8 cellular contexts compared by ENCODE assay signal in genomic region chr10:52314007-52314821, GRCh38. TPM values are rescaled to one million over a fixed set of nuclear protein-coding genes. Genes with fewer than 3 reads are reported as not detected.
DNase-seq lines count a peak whose midpoint lies in the region; ATAC-seq, FAIRE-seq and TF ChIP-seq lines count a peak whose summit lies in the region.

Gene DKK1 (plus strand): TSS chr10:52314281. CDS start chr10:52314435, 154 bp downstream.

- intact Hi-C loops in left ventricle myocardium inferior (cut with micrococcal nuclease) (loop anchor here (5.0 kb wide), 1 partner anchor 173 kb away; no protein-coding TSS in a partner anchor), pancreas (cut with DNase I) (loop anchor here in 2 of 3 donors (5.0 to 10.0 kb wide), 2 partner anchors 171 to 173 kb away; no protein-coding TSS in a partner anchor)

- ATAC-seq in GM18867 (IDR thresholded peaks at IDR 0.05; ENCODE audit: unreplicated experiment) (peak; percentile 39), pancreas (peak; percentile 90 to 96 (median 94))

- H3K36me3 ChIP-seq in MM.1S (replicated peaks; ENCODE audit: insufficient read depth, low read length) (no peaks in the 10 kb centered on the region), left ventricle myocardium inferior (no peaks in the 10 kb centered on the region), pancreas (no peaks in the 10 kb centered on the region)

- peaks cover 5% of the 10 kb centered on the region for H3F3A ChIP-seq in MM.1S (ENCODE audit: insufficient read depth, low read length)

- H3K4me1 ChIP-seq in MM.1S (ENCODE audit: low read length): peaks cover 3% of the 10 kb centered on the region; the same call in 1 of the 2 replicates
- H3K4me1 ChIP-seq in left ventricle myocardium inferior: peaks cover 20% of the 10 kb centered on the region
- H3K4me1 ChIP-seq in pancreas: no peaks in the 10 kb centered on the region

- peak within 1 kb of the TSS; percentile 49 for H3K9ac ChIP-seq in MM.1S (ENCODE audit: low read length)

- peak within 1 kb of the TSS; percentile 96 for H3K4me2 ChIP-seq in MM.1S (ENCODE audit: low read depth, low read length)

- H3K9me3 ChIP-seq in MM.1S (replicated peaks; ENCODE audit: insufficient read depth, low read length): no peaks in the 10 kb centered on the region
- H3K9me3 ChIP-seq in left ventricle myocardium inferior (replicated peaks): no peaks in the 10 kb centered on the region
- no peaks in the 10 kb centered on the region for H3K9me3 ChIP-seq in pancreas

- no peaks in the 10 kb centered on the region for H3K9me2 ChIP-seq in MM.1S (replicated peaks; ENCODE audit: insufficient read depth, low read length)

- H4K20me1 ChIP-seq in MM.1S (ENCODE audit: insufficient read depth, low read length): no peaks in the 10 kb centered on the region

- peak; percentile 95 for DNase-seq in AG08395 (ENCODE audit: low spot score)
- DNase-seq in MM.1S: peak; percentile 85
- DNase-seq in amniotic epithelial cell (ENCODE audit: low read depth): peak; percentile 65
- peak; percentile 41 for DNase-seq in left ventricle myocardium inferior
- DNase-seq in pancreas: peak; percentile 35 to 88 (median 57)
- DNase-seq in GM19239 (ENCODE audit: insufficient read length, low spot score): no peak
- DNase-seq in T-helper 9 cell: no peak

- WGBS in pancreas, 2 donors: 1 to 2% methylated on average over 52 to 53 of the region's 53 CpGs

- no peaks in the 10 kb centered on the region for H3K79me2 ChIP-seq in MM.1S (ENCODE audit: low read length)

- peaks cover 5% of the 10 kb centered on the region; the same call in 1 of the 2 replicates for H3K27me3 ChIP-seq in MM.1S (replicated peaks; ENCODE audit: insufficient read depth, low read length)
- peaks cover 43% of the 10 kb centered on the region for H3K27me3 ChIP-seq in left ventricle myocardium inferior (ENCODE audit: low read depth)
- H3K27me3 ChIP-seq in pancreas: peaks cover 0 to 24% (median 2%) of the 10 kb centered on the region in 4 donors

- peak within 1 kb of the TSS; percentile 58; the same call in 1 of the 2 replicates for H3K27ac ChIP-seq in MM.1S (ENCODE audit: low read length)
- H3K27ac ChIP-seq in left ventricle myocardium inferior (replicated peaks): no peak within 1 kb of the TSS
- H3K27ac ChIP-seq in pancreas: no peak within 1 kb of the TSS

- peak; percentile 95 for TF ChIP-seq CTCF in MM.1S (IDR thresholded peaks at IDR 0.05; ENCODE audit: low read length)
- TF ChIP-seq CTCF in left ventricle myocardium inferior (IDR thresholded peaks at IDR 0.05; ENCODE audit: borderline replicate concordance): peak; percentile 69
- peak; percentile 40 to 66 (median 61) for TF ChIP-seq CTCF in pancreas (IDR thresholded peaks at IDR 0.05)

- H3K4me3 ChIP-seq in MM.1S (ENCODE audit: low read length) (peak within 1 kb of the TSS; percentile 79), left ventricle myocardium inferior (peak within 1 kb of the TSS; percentile 72), pancreas (peak within 1 kb of the TSS; percentile 18 to 44 (median 27))

- no peak for FAIRE-seq in pancreas (lab: Jason Lieb, UNC)
- FAIRE-seq in GM19239 (lab: Jason Lieb, UNC): no peak

- H2AFZ ChIP-seq in MM.1S (ENCODE audit: low read length): peak within 1 kb of the TSS; percentile 96

RNA-seq across cellular contexts. Expression of gene DKK1, which starts in this region (rescaled TPM):
- total RNA-seq in left ventricle myocardium inferior: not detected
- total RNA-seq in pancreas: 1 to 10 TPM in 1 of 6 donors, under 1 TPM in 2, not detected in 3; 0.66 to 1.3 (median 0.92) TPM
- under 1 TPM; 0.11 to 0.52 TPM for polyA plus RNA-seq in pancreas

Comparison
In these comparisons a context has a peak if more than half of its experiments do, and no peak if none do; other contexts are left out.
1. Peak in DNase-seq and H3K4me3 ChIP-seq in left ventricle myocardium inferior; RNA of the gene not detected or under 1 TPM.
2. DNase-seq: peak in AG08395 (single experiment), MM.1S (single experiment), amniotic epithelial cell (single experiment) and pancreas (6 of 6); none in GM19239 (single experiment) and T-helper 9 cell (single experiment).
3. H3K4me3 ChIP-seq: peak in every context shown above with its lines; median percentile 79 in MM.1S; 72 in left ventricle myocardium inferior; 27 in pancreas.
4. Peak in every context shown above with its lines, with median percentiles within 50 percentile points of each other: CTCF ChIP-seq.